16 cellular contexts compared by ENCODE assay signal in genomic region chr2:226891780-226892590, GRCh38. TPM values are rescaled to one million over a fixed set of nuclear protein-coding genes. Genes with fewer than 3 reads are reported as not detected.
DNase-seq lines count a peak whose midpoint lies in the region; ATAC-seq, FAIRE-seq and TF ChIP-seq lines count a peak whose summit lies in the region.
"Had no signal": no experiment of that assay in that cellular context is flagged by ENCODE, and none has a peak within 500 bp of the region (broad histone marks: within the 10 kb centered on the region; RNA-seq: fewer than 3 reads in every experiment).

No MANE protein-coding gene starts in this region.

- no peak overlapping the region for H3K9ac ChIP-seq in HepG2 (ENCODE audit: insufficient read depth, low read depth, low read length)

- no peak for FAIRE-seq in HepG2 (lab: Jason Lieb, UNC)
- FAIRE-seq: frontal cortex had no signal

- BruUV-seq in HepG2 (replicated peaks; lab: Mats Ljungman, UMichigan), result no TSS peak

- intact Hi-C loops in HepG2 (cut with micrococcal nuclease; ENCODE audit: unreplicated experiment) (no loop called here), posterior cingulate gyrus (cut with DNase I) (no loop called here)

- TF ChIP-seq POLR2A in HepG2 (IDR thresholded peaks at IDR 0.05; ENCODE audit: insufficient read depth in 1 of 2, low read depth in 2 of 2, low read length in 2 of 2), result no peak

- CTCF ChIA-PET in HepG2 (lab: Yijun Ruan, JAX; ENCODE audit: low intra/inter-chr PET ratio, low total read pairs), result no interaction called here

- H3K4me3 ChIP-seq in AG09309 (ENCODE audit: control insufficient read depth, low read depth, low read length), result no peak overlapping the region
- H3K4me3 ChIP-seq in choroid plexus epithelial cell (ENCODE audit: low read depth, low read length), result no peak overlapping the region
- H3K4me3 ChIP-seq in HepG2 (replicated peaks in 1 of 3; ENCODE audit: insufficient read depth in 1 of 3, low read depth in 2 of 3, low read length in 3 of 3), result no peak overlapping the region

- H3K36me3 ChIP-seq in HepG2 (replicated peaks in 1 of 2; ENCODE audit: control insufficient read depth in 1 of 2, insufficient read depth in 2 of 2, low read length in 2 of 2), result no peaks in the 10 kb centered on the region

- DNase-seq in AG09309 (ENCODE audit: low read depth), result peak; percentile 90
- DNase-seq in M059J (ENCODE audit: low read depth), result peak; percentile 34
- peak; percentile 93 for DNase-seq in choroid plexus epithelial cell (ENCODE audit: low read depth)
- no peak for DNase-seq in HepG2 (ENCODE audit: low spot score)
- DNase-seq in KBM-7, result no peak
- no peak for DNase-seq in DMS114 treated with DMSO at 0.1 percent for 48 hours (lab: John Stamatoyannopoulos, UW; ENCODE audit: unreplicated experiment)
- no peak for DNase-seq in G401 (ENCODE audit: low spot score)
- no peak for DNase-seq in posterior cingulate gyrus
- DNase-seq: activated CD4-positive, alpha-beta T cell treated with anti-CD3 and anti-CD28 coated beads, Interleukin-2, amount 50 U/mL, for 48 hours; activated gamma-delta T cell; occipital lobe; stimulated activated CD4-positive, alpha-beta T cell treated with anti-CD3 and anti-CD28 coated beads, Interleukin-1b, Interleukin-23, amount 100 ng/mL, for 48 hours; stimulated activated naive B cell treated with anti-CD40 and anti-IgM and Interleukin-4, amounts not matched to agents 10 μg/mL and 1 μg/mL and 100 μg/mL, for 72 hours; T-helper 17 cell had no signal

- ATAC-seq in HepG2, result peak; percentile 61
- ATAC-seq: T-helper 17 cell had no signal

- TF ChIP-seq CTCF in AG09309 (IDR thresholded peaks at IDR 0.05; ENCODE audit: control insufficient read depth, insufficient read depth, low read depth, low read length, missing control alignments), result no peak
- no peak for TF ChIP-seq CTCF in choroid plexus epithelial cell (conservative IDR thresholded peaks at IDR 0.05; ENCODE audit: low read depth, low read length)
- no peak for TF ChIP-seq CTCF in HepG2 (CRISPR knock-in tag; IDR thresholded peaks at IDR 0.05)

- no peaks in the 10 kb centered on the region for H3K4me1 ChIP-seq in HepG2 (ENCODE audit: insufficient read depth, low read length)

- no peaks in the 10 kb centered on the region for H3K27me3 ChIP-seq in HepG2 (ENCODE audit: control insufficient read depth in 1 of 2, insufficient read depth in 2 of 2, low read length in 2 of 2)

- no peaks in the 10 kb centered on the region for H3K9me3 ChIP-seq in HepG2 (ENCODE audit: low read length)

- no peak for TF ChIP-seq EP300 in HepG2 (IDR thresholded peaks at IDR 0.05; ENCODE audit: low read depth in 2 of 2, low read length in 2 of 2)
- TF ChIP-seq EP300 in HepG2 (CRISPR knock-in tag; IDR thresholded peaks at IDR 0.05; ENCODE audit: borderline replicate concordance), result no peak

- H3K27ac ChIP-seq in HepG2 (ENCODE audit: extremely low read length, insufficient read depth, low read length), result no peak overlapping the region
- H3K27ac ChIP-seq: C4-2B had no signal

- WGBS in HepG2 (ENCODE audit: low lambda C conversion rate), result 88% methylated on average over 2 of the region's 2 CpGs

- no peaks in the 10 kb centered on the region for H3K79me2 ChIP-seq in HepG2 (ENCODE audit: insufficient read depth, low read length)

- no peak overlapping the region for H3K4me2 ChIP-seq in HepG2 (ENCODE audit: low read depth, low read length)

- in situ Hi-C loops in HepG2 (cut with HindIII; ENCODE audit: extremely low pct_ligation_motif_present, low pct_unique_long_range_greater_than_20kb) (no loop called here), KBM-7 (cut with MboI; ENCODE audit: low pct_unique_long_range_greater_than_20kb, low sequenced_read_pairs) (no loop called here), G401 (cut with HindIII; ENCODE audit: low sequenced_read_pairs) (no loop called here)

- POLR2A ChIA-PET in HepG2 (lab: Yijun Ruan, JAX), result no interaction called here

- H4K20me1 ChIP-seq in HepG2 (ENCODE audit: insufficient read depth, low read length), result no peaks in the 10 kb centered on the region

- no peak overlapping the region for H2AFZ ChIP-seq in HepG2 (ENCODE audit: low read length)

- TF ChIP-seq RAD21 in HepG2 (CRISPR knock-in tag; IDR thresholded peaks at IDR 0.05), result no peak

TF ChIP-seq in HepG2, 621 proteins besides CTCF, POLR2A, EP300 and RAD21:
- TF ChIP-seq HNF4A (CRISPR knock-in tag; IDR thresholded peaks at IDR 0.05) (no peak), ZNF432 (CRISPR knock-in tag; IDR thresholded peaks at IDR 0.05; ENCODE audit: borderline replicate concordance) (no peak), ZNF260 (CRISPR knock-in tag; IDR thresholded peaks at IDR 0.05; ENCODE audit: borderline replicate concordance, low read depth) (no peak), GABPA (IDR thresholded peaks at IDR 0.05; ENCODE audit: low read depth, low read length) (no peak), GABPA (CRISPR knock-in tag; IDR thresholded peaks at IDR 0.05; ENCODE audit: low read depth) (no peak), ZNF143 (CRISPR knock-in tag; IDR thresholded peaks at IDR 0.05) (no peak), ERF (CRISPR knock-in tag; IDR thresholded peaks at IDR 0.05) (no peak)

RNA-seq across cellular contexts. Expression of gene RHBDD1, which starts 56.1 kb away (rescaled TPM):
- total RNA-seq in M059J (2014; rRNA removed; shearing (Covaris generic)), result 4.4 and 11.6 TPM in 2 replicates
- total RNA-seq in HepG2 (2016; rRNA removed; fragmentation: Illumina TruSeq; extraction: Trizol), result 8.2 and 8.8 TPM in 2 replicates
- total RNA-seq in HepG2 (2016; cell fraction: cytosol; rRNA removed; fragmentation: Illumina TruSeq; extraction: Trizol; ENCODE audit: low read depth), result 25.4 and 28.6 TPM in 2 replicates
- 8.3 and 8.9 TPM in 2 replicates for total RNA-seq in HepG2 (2016; cell fraction: insoluble cytoplasmic fraction; rRNA removed; fragmentation: Illumina TruSeq; extraction: Trizol)
- 14.2 and 17.1 TPM in 2 replicates for total RNA-seq in HepG2 (2016; cell fraction: membrane; rRNA removed; fragmentation: Illumina TruSeq; extraction: Trizol)
- total RNA-seq in HepG2 (2016; cell fraction: nucleus; rRNA removed; fragmentation: Illumina TruSeq; extraction: Trizol), result 18.0 and 18.2 TPM in 2 replicates
- polyA plus RNA-seq in HepG2 (2011; rRNA removed), result 8.7 and 9.5 TPM in 2 replicates
- 4.1 and 6.4 TPM in 2 replicates for polyA plus RNA-seq in HepG2 (2011; cell fraction: cytosol; rRNA removed)
- polyA plus RNA-seq in HepG2 (2011; cell fraction: nucleus; rRNA removed), result 5.5 and 7.6 TPM in 2 replicates
- polyA plus RNA-seq in HepG2 (2012), result 6.4 and 10.1 TPM in 2 replicates
- polyA plus RNA-seq in HepG2 (2016; cell fraction: cytosol; fragmentation: Illumina TruSeq; extraction: Trizol; ENCODE audit: low read depth), result 0.42 and 1.1 TPM in 2 replicates
- polyA plus RNA-seq in HepG2 (2016; cell fraction: insoluble cytoplasmic fraction; fragmentation: Illumina TruSeq; extraction: Trizol; ENCODE audit: low read depth), result 4.6 and 4.8 TPM in 2 replicates
- polyA plus RNA-seq in HepG2 (2016; cell fraction: membrane; fragmentation: Illumina TruSeq; extraction: Trizol; ENCODE audit: low read depth), result 2.7 and 3.3 TPM in 2 replicates
- polyA plus RNA-seq in HepG2 (2016; cell fraction: nucleus; fragmentation: Illumina TruSeq; extraction: Trizol; ENCODE audit: insufficient read depth, low read depth), result 3.7 and 5.6 TPM in 2 replicates
- 8.3 and 22.5 TPM in 2 replicates for polyA minus RNA-seq in HepG2 (2011; rRNA and poly(A)+ RNA removed; ENCODE audit: low replicate concordance)
- 19.6 and 21.3 TPM in 2 replicates for polyA minus RNA-seq in HepG2 (2011; cell fraction: cytosol; rRNA and poly(A)+ RNA removed)
- 44.3 and 54.3 TPM in 2 replicates for polyA minus RNA-seq in HepG2 (2011; cell fraction: nucleus; rRNA and poly(A)+ RNA removed)
- 4.0 and 7.9 TPM in 2 replicates for total RNA-seq in G401 (2014; rRNA removed; shearing (Covaris generic))

Comparison
In these comparisons a context has a peak if more than half of its experiments do, and no peak if none do; other contexts are left out.
1. DNase-seq: peak in AG09309 (single experiment), M059J (single experiment) and choroid plexus epithelial cell (single experiment); none in HepG2 (single experiment), KBM-7 (single experiment), DMS114 treated with DMSO at 0.1 percent for 48 hours (single experiment), G401 (single experiment) and posterior cingulate gyrus (0 of 10).